Comparison of ENCODE assay signal across 1 cellular context in genomic region chr9:6051511-6051950, GRCh38.
A peak's percentile ranks its signal among the peaks of the same experiment; 100 is the strongest.
TF ChIP-seq lines count a peak whose summit lies in the region.

No MANE protein-coding gene starts in this region.

TF ChIP-seq in GM12878, 131 proteins besides CTCF, POLR2A, EP300 and RAD21 (continued from another document and continues in another):
- TF ChIP-seq CEBPB (IDR thresholded peaks at IDR 0.05; ENCODE audit: borderline replicate concordance in 1 of 2, low read depth in 2 of 2, low read length in 2 of 2) (no peak), RAD51 (IDR thresholded peaks at IDR 0.05) (peak; percentile 81), ZSCAN29 (IDR thresholded peaks at IDR 0.05) (no peak), POLR2AphosphoS5 (IDR thresholded peaks at IDR 0.05; ENCODE audit: low read length) (no peak), YBX1 (IDR thresholded peaks at IDR 0.05) (0 out of 2 replicates have a peak, but pooled peaks have one; percentile 56), RELB (IDR thresholded peaks at IDR 0.05; ENCODE audit: low read depth) (peak; percentile 59), NKRF (conservative IDR thresholded peaks at IDR 0.05) (0 out of 2 replicates have a peak, but pooled peaks have one; percentile 26), MTA2 (IDR thresholded peaks at IDR 0.05; ENCODE audit: low read depth) (peak; percentile 79), TBL1XR1 (IDR thresholded peaks at IDR 0.05; ENCODE audit: low read depth, low read length) (no peak), DPF2 (IDR thresholded peaks at IDR 0.05) (peak; percentile 60), ZNF384 (IDR thresholded peaks at IDR 0.05; ENCODE audit: borderline replicate concordance, low read depth, low read length) (no peak), YY1 (IDR thresholded peaks at IDR 0.05; ENCODE audit: low read depth, low read length) (peak; percentile 63; the same call in 1 of the 2 replicates), MTA3 (IDR thresholded peaks at IDR 0.05; ENCODE audit: borderline replicate concordance, low read length) (no peak), ASH2L (IDR thresholded peaks at IDR 0.05; ENCODE audit: borderline replicate concordance, low read depth) (0 out of 2 replicates have a peak, but pooled peaks have one; percentile 57), HDGF (IDR thresholded peaks at IDR 0.05) (peak; percentile 90; the same call in 1 of the 2 replicates), KLF5 (IDR thresholded peaks at IDR 0.05; ENCODE audit: partially characterized antibody) (no peak), NBN (IDR thresholded peaks at IDR 0.05) (peak; percentile 91), GATAD2B (conservative IDR thresholded peaks at IDR 0.05; ENCODE audit: low read depth) (0 out of 2 replicates have a peak, but pooled peaks have one; percentile 36), EZH2 (IDR thresholded peaks at IDR 0.05; ENCODE audit: borderline replicate concordance, control insufficient read depth, low read depth, low read length) (no peak), FOXK2 (IDR thresholded peaks at IDR 0.05) (peak; percentile 54), RUNX3 (IDR thresholded peaks at IDR 0.05; ENCODE audit: low read length) (peak; percentile 57; the same call in 1 of the 2 replicates), SREBF1 (IDR thresholded peaks at IDR 0.05; ENCODE audit: low read length) (no peak), KAT2A (conservative IDR thresholded peaks at IDR 0.05; ENCODE audit: control insufficient read depth, low read depth, low read length) (no peak), SREBF2 (IDR thresholded peaks at IDR 0.05; ENCODE audit: low read length) (no peak), CREM (IDR thresholded peaks at IDR 0.05; ENCODE audit: low read depth) (no peak), SP1 (IDR thresholded peaks at IDR 0.05; ENCODE audit: low read depth, low read length) (peak; percentile 7), ZNF687 (IDR thresholded peaks at IDR 0.05) (peak; percentile 98), CHD1 (IDR thresholded peaks at IDR 0.05; ENCODE audit: low read depth, low read length) (no peak), BMI1 (IDR thresholded peaks at IDR 0.05; ENCODE audit: borderline replicate concordance) (0 out of 2 replicates have a peak, but pooled peaks have one; percentile 26), IKZF1 (conservative IDR thresholded peaks at IDR 0.05) (peak; percentile 40; the same call in 1 of the 2 replicates), RELA (IDR thresholded peaks at IDR 0.05; ENCODE audit: borderline replicate concordance, partially characterized antibody) (no peak), TCF7 (IDR thresholded peaks at IDR 0.05; ENCODE audit: borderline replicate concordance) (peak; percentile 54), NR2C1 (IDR thresholded peaks at IDR 0.05) (no peak), RFX5 (IDR thresholded peaks at IDR 0.05; ENCODE audit: low read depth, low read length) (no peak)
- TF ChIP-seq, protein P1, sequence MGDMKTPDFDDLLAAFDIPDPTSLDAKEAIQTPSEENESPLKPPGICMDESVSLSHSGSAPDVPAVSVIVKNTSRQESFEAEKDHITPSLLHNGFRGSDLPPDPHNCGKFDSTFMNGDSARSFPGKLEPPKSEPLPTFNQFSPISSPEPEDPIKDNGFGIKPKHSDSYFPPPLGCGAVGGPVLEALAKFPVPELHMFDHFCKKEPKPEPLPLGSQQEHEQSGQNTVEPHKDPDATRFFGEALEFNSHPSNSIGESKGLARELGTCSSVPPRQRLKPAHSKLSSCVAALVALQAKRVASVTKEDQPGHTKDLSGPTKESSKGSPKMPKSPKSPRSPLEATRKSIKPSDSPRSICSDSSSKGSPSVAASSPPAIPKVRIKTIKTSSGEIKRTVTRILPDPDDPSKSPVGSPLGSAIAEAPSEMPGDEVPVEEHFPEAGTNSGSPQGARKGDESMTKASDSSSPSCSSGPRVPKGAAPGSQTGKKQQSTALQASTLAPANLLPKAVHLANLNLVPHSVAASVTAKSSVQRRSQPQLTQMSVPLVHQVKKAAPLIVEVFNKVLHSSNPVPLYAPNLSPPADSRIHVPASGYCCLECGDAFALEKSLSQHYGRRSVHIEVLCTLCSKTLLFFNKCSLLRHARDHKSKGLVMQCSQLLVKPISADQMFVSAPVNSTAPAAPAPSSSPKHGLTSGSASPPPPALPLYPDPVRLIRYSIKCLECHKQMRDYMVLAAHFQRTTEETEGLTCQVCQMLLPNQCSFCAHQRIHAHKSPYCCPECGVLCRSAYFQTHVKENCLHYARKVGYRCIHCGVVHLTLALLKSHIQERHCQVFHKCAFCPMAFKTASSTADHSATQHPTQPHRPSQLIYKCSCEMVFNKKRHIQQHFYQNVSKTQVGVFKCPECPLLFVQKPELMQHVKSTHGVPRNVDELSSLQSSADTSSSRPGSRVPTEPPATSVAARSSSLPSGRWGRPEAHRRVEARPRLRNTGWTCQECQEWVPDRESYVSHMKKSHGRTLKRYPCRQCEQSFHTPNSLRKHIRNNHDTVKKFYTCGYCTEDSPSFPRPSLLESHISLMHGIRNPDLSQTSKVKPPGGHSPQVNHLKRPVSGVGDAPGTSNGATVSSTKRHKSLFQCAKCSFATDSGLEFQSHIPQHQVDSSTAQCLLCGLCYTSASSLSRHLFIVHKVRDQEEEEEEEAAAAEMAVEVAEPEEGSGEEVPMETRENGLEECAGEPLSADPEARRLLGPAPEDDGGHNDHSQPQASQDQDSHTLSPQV (IDR thresholded peaks at IDR 0.05), result 0 out of 2 replicates have a peak, but pooled peaks have one; percentile 74
- TF ChIP-seq, protein P2, sequence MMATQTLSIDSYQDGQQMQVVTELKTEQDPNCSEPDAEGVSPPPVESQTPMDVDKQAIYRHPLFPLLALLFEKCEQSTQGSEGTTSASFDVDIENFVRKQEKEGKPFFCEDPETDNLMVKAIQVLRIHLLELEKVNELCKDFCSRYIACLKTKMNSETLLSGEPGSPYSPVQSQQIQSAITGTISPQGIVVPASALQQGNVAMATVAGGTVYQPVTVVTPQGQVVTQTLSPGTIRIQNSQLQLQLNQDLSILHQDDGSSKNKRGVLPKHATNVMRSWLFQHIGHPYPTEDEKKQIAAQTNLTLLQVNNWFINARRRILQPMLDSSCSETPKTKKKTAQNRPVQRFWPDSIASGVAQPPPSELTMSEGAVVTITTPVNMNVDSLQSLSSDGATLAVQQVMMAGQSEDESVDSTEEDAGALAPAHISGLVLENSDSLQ (IDR thresholded peaks at IDR 0.05), result peak; percentile 27; the same call in 1 of the 2 replicates
- TF ChIP-seq, protein P3, sequence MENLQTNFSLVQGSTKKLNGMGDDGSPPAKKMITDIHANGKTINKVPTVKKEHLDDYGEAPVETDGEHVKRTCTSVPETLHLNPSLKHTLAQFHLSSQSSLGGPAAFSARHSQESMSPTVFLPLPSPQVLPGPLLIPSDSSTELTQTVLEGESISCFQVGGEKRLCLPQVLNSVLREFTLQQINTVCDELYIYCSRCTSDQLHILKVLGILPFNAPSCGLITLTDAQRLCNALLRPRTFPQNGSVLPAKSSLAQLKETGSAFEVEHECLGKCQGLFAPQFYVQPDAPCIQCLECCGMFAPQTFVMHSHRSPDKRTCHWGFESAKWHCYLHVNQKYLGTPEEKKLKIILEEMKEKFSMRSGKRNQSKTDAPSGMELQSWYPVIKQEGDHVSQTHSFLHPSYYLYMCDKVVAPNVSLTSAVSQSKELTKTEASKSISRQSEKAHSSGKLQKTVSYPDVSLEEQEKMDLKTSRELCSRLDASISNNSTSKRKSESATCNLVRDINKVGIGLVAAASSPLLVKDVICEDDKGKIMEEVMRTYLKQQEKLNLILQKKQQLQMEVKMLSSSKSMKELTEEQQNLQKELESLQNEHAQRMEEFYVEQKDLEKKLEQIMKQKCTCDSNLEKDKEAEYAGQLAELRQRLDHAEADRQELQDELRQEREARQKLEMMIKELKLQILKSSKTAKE (IDR thresholded peaks at IDR 0.05; ENCODE audit: low read depth, poor library complexity, severe bottlenecking), result peak; percentile 26
- TF ChIP-seq, protein P4, sequence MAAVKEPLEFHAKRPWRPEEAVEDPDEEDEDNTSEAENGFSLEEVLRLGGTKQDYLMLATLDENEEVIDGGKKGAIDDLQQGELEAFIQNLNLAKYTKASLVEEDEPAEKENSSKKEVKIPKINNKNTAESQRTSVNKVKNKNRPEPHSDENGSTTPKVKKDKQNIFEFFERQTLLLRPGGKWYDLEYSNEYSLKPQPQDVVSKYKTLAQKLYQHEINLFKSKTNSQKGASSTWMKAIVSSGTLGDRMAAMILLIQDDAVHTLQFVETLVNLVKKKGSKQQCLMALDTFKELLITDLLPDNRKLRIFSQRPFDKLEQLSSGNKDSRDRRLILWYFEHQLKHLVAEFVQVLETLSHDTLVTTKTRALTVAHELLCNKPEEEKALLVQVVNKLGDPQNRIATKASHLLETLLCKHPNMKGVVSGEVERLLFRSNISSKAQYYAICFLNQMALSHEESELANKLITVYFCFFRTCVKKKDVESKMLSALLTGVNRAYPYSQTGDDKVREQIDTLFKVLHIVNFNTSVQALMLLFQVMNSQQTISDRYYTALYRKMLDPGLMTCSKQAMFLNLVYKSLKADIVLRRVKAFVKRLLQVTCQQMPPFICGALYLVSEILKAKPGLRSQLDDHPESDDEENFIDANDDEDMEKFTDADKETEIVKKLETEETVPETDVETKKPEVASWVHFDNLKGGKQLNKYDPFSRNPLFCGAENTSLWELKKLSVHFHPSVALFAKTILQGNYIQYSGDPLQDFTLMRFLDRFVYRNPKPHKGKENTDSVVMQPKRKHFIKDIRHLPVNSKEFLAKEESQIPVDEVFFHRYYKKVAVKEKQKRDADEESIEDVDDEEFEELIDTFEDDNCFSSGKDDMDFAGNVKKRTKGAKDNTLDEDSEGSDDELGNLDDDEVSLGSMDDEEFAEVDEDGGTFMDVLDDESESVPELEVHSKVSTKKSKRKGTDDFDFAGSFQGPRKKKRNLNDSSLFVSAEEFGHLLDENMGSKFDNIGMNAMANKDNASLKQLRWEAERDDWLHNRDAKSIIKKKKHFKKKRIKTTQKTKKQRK (IDR thresholded peaks at IDR 0.05; ENCODE audit: low read depth, low read length), result no peak
- TF ChIP-seq, protein P5, sequence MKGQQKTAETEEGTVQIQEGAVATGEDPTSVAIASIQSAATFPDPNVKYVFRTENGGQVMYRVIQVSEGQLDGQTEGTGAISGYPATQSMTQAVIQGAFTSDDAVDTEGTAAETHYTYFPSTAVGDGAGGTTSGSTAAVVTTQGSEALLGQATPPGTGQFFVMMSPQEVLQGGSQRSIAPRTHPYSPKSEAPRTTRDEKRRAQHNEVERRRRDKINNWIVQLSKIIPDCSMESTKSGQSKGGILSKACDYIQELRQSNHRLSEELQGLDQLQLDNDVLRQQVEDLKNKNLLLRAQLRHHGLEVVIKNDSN (IDR thresholded peaks at IDR 0.05; ENCODE audit: borderline replicate concordance, extremely low read length, insufficient read depth, low read depth, low read length), result no peak
- TF ChIP-seq, protein P6, sequence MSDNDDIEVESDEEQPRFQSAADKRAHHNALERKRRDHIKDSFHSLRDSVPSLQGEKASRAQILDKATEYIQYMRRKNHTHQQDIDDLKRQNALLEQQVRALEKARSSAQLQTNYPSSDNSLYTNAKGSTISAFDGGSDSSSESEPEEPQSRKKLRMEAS (IDR thresholded peaks at IDR 0.05; ENCODE audit: low read depth, low read length), result peak; percentile 57; the same call in 1 of the 2 replicates
